ENCODE assay signal across 1 cellular context in the genomic region with DNA sequence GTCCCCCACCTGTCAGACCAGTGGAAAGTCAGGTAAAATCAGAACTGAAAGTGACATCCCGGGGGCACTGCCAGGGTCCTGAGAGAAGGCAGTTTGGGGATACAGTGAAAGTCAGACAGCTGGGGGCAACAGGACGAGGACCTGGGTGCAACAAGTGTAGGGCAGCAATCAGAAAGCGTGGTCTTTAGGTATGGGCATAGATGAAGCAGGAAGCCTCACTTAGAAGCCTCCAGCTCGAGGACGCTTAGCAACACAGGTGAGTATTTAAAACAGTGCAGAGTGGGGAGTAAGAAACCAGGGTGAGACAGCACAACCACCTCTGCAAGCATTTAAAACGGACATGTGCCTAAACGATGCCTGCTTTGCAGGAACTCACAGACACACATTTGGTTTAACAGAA.
TF ChIP-seq lines count a peak whose summit lies in the region.

No MANE protein-coding gene starts in this region.

TF ChIP-seq in IMR-90, 13 proteins besides CTCF, POLR2A, EP300 and RAD21 (continued from another document):
- TF ChIP-seq, protein P1, sequence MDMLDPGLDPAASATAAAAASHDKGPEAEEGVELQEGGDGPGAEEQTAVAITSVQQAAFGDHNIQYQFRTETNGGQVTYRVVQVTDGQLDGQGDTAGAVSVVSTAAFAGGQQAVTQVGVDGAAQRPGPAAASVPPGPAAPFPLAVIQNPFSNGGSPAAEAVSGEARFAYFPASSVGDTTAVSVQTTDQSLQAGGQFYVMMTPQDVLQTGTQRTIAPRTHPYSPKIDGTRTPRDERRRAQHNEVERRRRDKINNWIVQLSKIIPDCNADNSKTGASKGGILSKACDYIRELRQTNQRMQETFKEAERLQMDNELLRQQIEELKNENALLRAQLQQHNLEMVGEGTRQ (IDR thresholded peaks at IDR 0.05; ENCODE audit: low read depth, low read length) = no peak
- no peak for TF ChIP-seq RFX5 (IDR thresholded peaks at IDR 0.05; ENCODE audit: low read depth, low read length)
- TF ChIP-seq MAFK (IDR thresholded peaks at IDR 0.05; ENCODE audit: low read depth, low read length) = no peak
- no peak for TF ChIP-seq CEBPB (IDR thresholded peaks at IDR 0.05; ENCODE audit: low read depth, low read length)
- no peak for TF ChIP-seq CHD1 (IDR thresholded peaks at IDR 0.05; ENCODE audit: low read depth, low read length)
- TF ChIP-seq FOS (IDR thresholded peaks at IDR 0.05; ENCODE audit: low read depth, low read length) = no peak
- no peak for TF ChIP-seq NFE2L2 (IDR thresholded peaks at IDR 0.05; ENCODE audit: low read depth, low read length)
- TF ChIP-seq MXI1 (IDR thresholded peaks at IDR 0.05; ENCODE audit: borderline replicate concordance, low read depth, low read length) = no peak
